13 cellular contexts compared by ENCODE assay signal in genomic region chr9:69176446-69177135, GRCh38. TPM values are rescaled to one million over a fixed set of nuclear protein-coding genes. Genes with fewer than 3 reads are reported as not detected.
DNase-seq lines count a peak whose midpoint lies in the region; ATAC-seq and TF ChIP-seq lines count a peak whose summit lies in the region.
"Had no signal": no experiment of that assay in that cellular context is flagged by ENCODE, and none has a peak within 500 bp of the region (broad histone marks: within the 10 kb centered on the region; RNA-seq: fewer than 3 reads in every experiment).

No MANE protein-coding gene starts in this region.

- ATAC-seq in RWPE2 (ENCODE audit: low read depth) (no peak), GM21526 (IDR thresholded peaks at IDR 0.05; ENCODE audit: low FRiP score, unreplicated experiment) (no peak)

- H3K36me3 ChIP-seq in RWPE2 (ENCODE audit: low read depth) = no peaks in the 10 kb centered on the region; the same call in 1 of the 2 replicates
- no peaks in the 10 kb centered on the region for H3K36me3 ChIP-seq in esophagus (ENCODE audit: control insufficient read depth in 2 of 2, insufficient read depth in 2 of 2, low read length in 1 of 2)
- no peaks in the 10 kb centered on the region for H3K36me3 ChIP-seq in smooth muscle cell (ENCODE audit: low read depth)
- H3K36me3 ChIP-seq: esophagus squamous epithelium, neutrophil had no signal

- H3K9me3 ChIP-seq in RWPE2 (ENCODE audit: severe bottlenecking) (no peaks in the 10 kb centered on the region), esophagus (ENCODE audit: control insufficient read depth in 2 of 2, insufficient read depth in 1 of 2, low read depth in 1 of 2, low read length in 1 of 2) (no peaks in the 10 kb centered on the region), smooth muscle cell (replicated peaks; ENCODE audit: low read depth) (no peaks in the 10 kb centered on the region)
- H3K9me3 ChIP-seq: esophagus squamous epithelium, neutrophil had no signal

- no peak for TF ChIP-seq CTCF in GM20000 (IDR thresholded peaks at IDR 0.05; ENCODE audit: extremely low read depth, missing control alignments)
- TF ChIP-seq CTCF in RWPE2 (IDR thresholded peaks at IDR 0.05; ENCODE audit: poor library complexity, severe bottlenecking) = no peak
- no peak for TF ChIP-seq CTCF in smooth muscle cell (IDR thresholded peaks at IDR 0.05; ENCODE audit: borderline replicate concordance, insufficient read depth, poor library complexity, severe bottlenecking)

- peak; percentile 25 for DNase-seq in GM20000 (ENCODE audit: low spot score)
- no peak for DNase-seq in RWPE2 (ENCODE audit: low spot score)
- no peak for DNase-seq in smooth muscle cell (lab: John Stamatoyannopoulos, UW; ENCODE audit: unreplicated experiment)
- no peak for DNase-seq in epidermal melanocyte (ENCODE audit: insufficient read length, low spot score)
- no peak for DNase-seq in NCI-H2196 treated with DMSO at 0.1 percent for 48 hours (lab: John Stamatoyannopoulos, UW; ENCODE audit: unreplicated experiment)
- DNase-seq: esophagus squamous epithelium, NCI-H1417 treated with DMSO at 0.1 percent for 48 hours, NCI-H526, substantia nigra had no signal

- H3K27me3 ChIP-seq in RWPE2 (ENCODE audit: insufficient read depth, poor library complexity, severe bottlenecking) (no peaks in the 10 kb centered on the region), esophagus (ENCODE audit: control insufficient read depth in 1 of 2, insufficient read depth in 2 of 2, low read length in 2 of 2) (no peaks in the 10 kb centered on the region), smooth muscle cell (ENCODE audit: low read depth) (no peaks in the 10 kb centered on the region)
- H3K27me3 ChIP-seq: esophagus squamous epithelium had no signal

- H3F3A ChIP-seq in smooth muscle cell (ENCODE audit: low read depth) = peaks cover 30% of the 10 kb centered on the region

- peak overlapping the region; percentile 91 for H3K9ac ChIP-seq in smooth muscle cell (ENCODE audit: low read depth)

- H4K20me1 ChIP-seq in smooth muscle cell (ENCODE audit: low read depth) = no peaks in the 10 kb centered on the region

- H3K27ac ChIP-seq in RWPE2 (ENCODE audit: poor library complexity, severe bottlenecking) = peak overlapping the region; percentile 96
- H3K27ac ChIP-seq in esophagus (ENCODE audit: low read depth in 2 of 2, low read length in 1 of 2) = peak overlapping the region; percentile 30 to 41
- peak overlapping the region; percentile 98 for H3K27ac ChIP-seq in smooth muscle cell (ENCODE audit: low read depth)
- H3K27ac ChIP-seq: C4-2B, neutrophil had no signal

- no peak overlapping the region for H2AFZ ChIP-seq in smooth muscle cell (ENCODE audit: low read depth)

- 70 to 79% methylated on average over 9 of the region's 9 CpGs for WGBS in esophagus, 2 donors
- 81% methylated on average over 9 of the region's 9 CpGs for WGBS in smooth muscle cell (ENCODE audit: low lambda C conversion rate)

- H3K4me1 ChIP-seq in RWPE2 (ENCODE audit: insufficient read depth, poor library complexity, severe bottlenecking) = peaks cover 79% of the 10 kb centered on the region
- H3K4me1 ChIP-seq in esophagus (ENCODE audit: control insufficient read depth in 2 of 2, insufficient read depth in 2 of 2, low read length in 1 of 2) = peaks cover 4 to 10% of the 10 kb centered on the region in 2 donors
- H3K4me1 ChIP-seq in smooth muscle cell (ENCODE audit: low read depth) = peaks cover 23% of the 10 kb centered on the region

- H3K79me2 ChIP-seq in smooth muscle cell (ENCODE audit: low read depth) = peaks cover 23% of the 10 kb centered on the region

- no peak overlapping the region for H3K4me3 ChIP-seq in RWPE2 (ENCODE audit: severe bottlenecking)
- no peak overlapping the region for H3K4me3 ChIP-seq in esophagus (ENCODE audit: low read depth in 1 of 2, low read length in 2 of 2)
- H3K4me3 ChIP-seq in smooth muscle cell = peak overlapping the region; percentile 58
- H3K4me3 ChIP-seq: esophagus squamous epithelium had no signal

- peak overlapping the region; percentile 83 for H3K4me2 ChIP-seq in smooth muscle cell

RNA-seq across cellular contexts. Expression of gene TJP2, which starts 2.5 kb away (rescaled TPM):
- 10 to 100 TPM; 61.5 to 63.9 TPM for polyA plus RNA-seq in esophagus
- total RNA-seq in smooth muscle cell = 48.4 and 49.9 TPM in 2 replicates
- polyA plus RNA-seq in smooth muscle cell = 14.9 and 47.5 TPM in 2 replicates

Comparison
In these comparisons a context has a peak if more than half of its experiments do, and no peak if none do; other contexts are left out.
1. H3K27ac ChIP-seq: peak in every context shown above with its lines; median percentile 98 in smooth muscle cell; 96 in RWPE2; 36 in esophagus.